Comparison of ENCODE assay signal across 13 cellular contexts in genomic region chr2:10333247-10333613, GRCh38. TPM values are rescaled to one million over a fixed set of nuclear protein-coding genes. Genes with fewer than 3 reads are reported as not detected.
DNase-seq lines count a peak whose midpoint lies in the region; ATAC-seq lines count a peak whose summit lies in the region.
"Had no signal": no experiment of that assay in that cellular context is flagged by ENCODE, and none has a peak within 500 bp of the region (broad histone marks: within the 10 kb centered on the region; RNA-seq: fewer than 3 reads in every experiment).

No MANE protein-coding gene starts in this region.

- H3K27me3 Mint-ChIP-seq in T-cell: no peaks in the 10 kb centered on the region

- peaks cover 11% of the 10 kb centered on the region for H3K36me3 ChIP-seq in BLaER1

- peak overlapping the region; percentile 96 for H3K4me2 ChIP-seq in BLaER1

- H3K36me3 Mint-ChIP-seq in T-cell: peaks cover 25% of the 10 kb centered on the region

- H3K4me1 Mint-ChIP-seq in T-cell: peaks cover 76 to 84% (median 81%) of the 10 kb centered on the region in 3 donors

- H3K9me3 ChIP-seq in BLaER1: peaks cover 12% of the 10 kb centered on the region

- DNase-seq in DMS 273 treated with DMSO at 0.1 percent for 48 hours (lab: John Stamatoyannopoulos, UW) (peak; percentile 46), T-cell (no peak), medulla oblongata (ENCODE audit: extremely low spot score) (peak; percentile 31), NCI-H128 (lab: John Stamatoyannopoulos, UW; ENCODE audit: unreplicated experiment) (no peak), mucosa of gallbladder (ENCODE audit: low spot score) (no peak)
- DNase-seq: heart left ventricle, NCI-H1417 treated with DMSO at 0.1 percent for 48 hours, occipital lobe had no signal

- no peaks in the 10 kb centered on the region for H3K9me3 Mint-ChIP-seq in T-cell

- H3K9ac ChIP-seq in BLaER1: peak overlapping the region; percentile 60; the same call in 1 of the 2 replicates

- POLR2A ChIA-PET in T-cell (lab: Charles Lee): no interaction called here

- peak overlapping the region; percentile 84 to 99 for H3K27ac Mint-ChIP-seq in T-cell

- peaks cover 80% of the 10 kb centered on the region for H3K4me1 ChIP-seq in BLaER1

- H4K20me1 ChIP-seq in BLaER1: peaks cover 53% of the 10 kb centered on the region

- H3K4me3 ChIP-seq in BLaER1: no peak overlapping the region
- H3K4me3 ChIP-seq: coronary artery, heart left ventricle, SJSA1 had no signal

- H3K4me3 Mint-ChIP-seq in T-cell: peak overlapping the region in 2 of 3 donors; percentile 25 to 91

- H3K27me3 ChIP-seq in BLaER1: no peaks in the 10 kb centered on the region
- H3K27me3 ChIP-seq: heart left ventricle, SJSA1 had no signal

- H3K27ac ChIP-seq in BLaER1: peak overlapping the region; percentile 86
- H3K27ac ChIP-seq: coronary artery, SJSA1 had no signal

- ATAC-seq in T-cell (replicated peaks in 1 of 4) (no peak), HG03196 (IDR thresholded peaks at IDR 0.05; ENCODE audit: unreplicated experiment) (no peak), HG02642 (IDR thresholded peaks at IDR 0.05; ENCODE audit: poor library complexity, unreplicated experiment) (no peak)
- ATAC-seq: heart left ventricle had no signal

- CTCF ChIA-PET in T-cell (lab: Charles Lee): interaction anchor here in 1 of 2 donors (1.6 kb wide), 1 partner anchor 76 kb away, joined by 4 read pairs; no protein-coding TSS in a partner anchor

RNA-seq across cellular contexts. Expression of gene HPCAL1, which starts 30.5 kb away (rescaled TPM):
- total RNA-seq in T-cell (10 to 100 TPM; 39.5 to 87.3 (median 83.2) TPM), mucosa of gallbladder (44.0 TPM)

Comparison
In these comparisons a context has a peak if more than half of its experiments do, and no peak if none do; other contexts are left out.
1. DNase-seq: peak in DMS 273 treated with DMSO at 0.1 percent for 48 hours (single experiment) and medulla oblongata (single experiment); none in T-cell (0 of 34), NCI-H128 (single experiment) and mucosa of gallbladder (single experiment).